ENCODE assay signal across 28 cellular contexts in genomic region chr18:75868031-75868430, GRCh38.
"Had no signal": no experiment of that assay in that cellular context is flagged by ENCODE, and none has a peak within 500 bp of the region (broad histone marks: within the 10 kb centered on the region; RNA-seq: fewer than 3 reads in every experiment).

No MANE protein-coding gene starts in this region.

- H3K4me3 ChIP-seq: SK-N-MC had no signal

- DNase-seq: activated CD4-positive, alpha-beta memory T cell treated with anti-CD3 and anti-CD28 coated beads for 36 hours; activated CD4-positive, alpha-beta T cell treated with anti-CD3 and anti-CD28 coated beads, Interleukin-2, amount 10 ng/mL, durations not matched to agents 7 days and 5 days; activated CD4-positive, CD25-positive, alpha-beta regulatory T cell; activated CD8-positive, alpha-beta memory T cell treated with anti-CD3 and anti-CD28 coated beads for 24 hours; activated effector memory CD4-positive, alpha-beta T cell treated with anti-CD3 and anti-CD28 coated beads, Interleukin-2, amount 50 U/mL, for 16 hours; activated naive CD4-positive, alpha-beta T cell treated with anti-CD3 and anti-CD28 coated beads for 36 hours; activated naive CD8-positive, alpha-beta T cell treated with anti-CD3 and anti-CD28 coated beads for 36 hours; activated T-cell treated with anti-CD3 and anti-CD28 coated beads, Interleukin-2, amount 50 U/mL, for 4 hours; anterior cingulate cortex; KG1; NCI-H1048; NCI-H146; NCI-H187 treated with DMSO at 0.1 percent for 48 hours; NCI-H2081 treated with DMSO at 0.1 percent for 48 hours; NCI-H2171; NCI-H226; NCI-H526; NCI-H82; NK-92 treated with Interleukin-12 subunit alpha and Interleukin-12 subunit beta, amount 100 ng/mL, for 24 hours; OCI-M1; RPMI8226; T-cell; T-helper 2 cell; T1000 had no signal

- ATAC-seq: activated T-cell treated with anti-CD3 and anti-CD28 coated beads, Interleukin-2, amount 50 U/mL, for 4 hours; Panc1; Right ventricle myocardium inferior; T-cell had no signal

- H3K27ac ChIP-seq: SK-N-MC had no signal

- FAIRE-seq: TTC549 had no signal
